Comparison of ENCODE assay signal across 10 cellular contexts in genomic region chr19:18606281-18607221, GRCh38. TPM values are rescaled to one million over a fixed set of nuclear protein-coding genes. Genes with fewer than 3 reads are reported as not detected.
DNase-seq lines count a peak whose midpoint lies in the region; ATAC-seq and TF ChIP-seq lines count a peak whose summit lies in the region.
"Had no signal": no experiment of that assay in that cellular context is flagged by ENCODE, and none has a peak within 500 bp of the region (broad histone marks: within the 10 kb centered on the region; RNA-seq: fewer than 3 reads in every experiment).

A gene with protein sequence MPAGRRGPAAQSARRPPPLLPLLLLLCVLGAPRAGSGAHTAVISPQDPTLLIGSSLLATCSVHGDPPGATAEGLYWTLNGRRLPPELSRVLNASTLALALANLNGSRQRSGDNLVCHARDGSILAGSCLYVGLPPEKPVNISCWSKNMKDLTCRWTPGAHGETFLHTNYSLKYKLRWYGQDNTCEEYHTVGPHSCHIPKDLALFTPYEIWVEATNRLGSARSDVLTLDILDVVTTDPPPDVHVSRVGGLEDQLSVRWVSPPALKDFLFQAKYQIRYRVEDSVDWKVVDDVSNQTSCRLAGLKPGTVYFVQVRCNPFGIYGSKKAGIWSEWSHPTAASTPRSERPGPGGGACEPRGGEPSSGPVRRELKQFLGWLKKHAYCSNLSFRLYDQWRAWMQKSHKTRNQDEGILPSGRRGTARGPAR (minus strand): TSS chr19:18606799. CDS start chr19:18606656, 143 bp downstream.

- H3K9me3 ChIP-seq in skeletal muscle tissue (ENCODE audit: control insufficient read depth in 3 of 3, low read length in 3 of 3), result no peaks in the 10 kb centered on the region

- H3K4me3 Mint-ChIP-seq in activated CD8-positive, alpha-beta T cell treated with anti-CD3 and anti-CD28 coated beads for 36 hours, result no peak within 1 kb of the TSS

- peak within 1 kb of the TSS in 2 of 3 donors; percentile 20 to 35 for H3K4me3 ChIP-seq in skeletal muscle tissue (ENCODE audit: low read length in 3 of 3)

- in situ Hi-C loops in G401 (cut with HindIII; ENCODE audit: low sequenced_read_pairs), result no loop called here

- CTCF ChIA-PET in activated CD8-positive, alpha-beta T cell treated with anti-CD3 and anti-CD28 coated beads for 36 hours (lab: Charles Lee), result no interaction called here

- H3K36me3 Mint-ChIP-seq in activated CD8-positive, alpha-beta T cell treated with anti-CD3 and anti-CD28 coated beads for 36 hours (ENCODE audit: low read depth), result no peaks in the 10 kb centered on the region

- POLR2A ChIA-PET in activated CD8-positive, alpha-beta T cell treated with anti-CD3 and anti-CD28 coated beads for 36 hours (lab: Charles Lee), result no interaction called here

- peaks cover 55 to 68% (median 65%) of the 10 kb centered on the region in 3 donors for H3K27me3 ChIP-seq in skeletal muscle tissue (ENCODE audit: control insufficient read depth in 3 of 3, insufficient read depth in 3 of 3, low read length in 3 of 3)

- H3K4me1 Mint-ChIP-seq in activated CD8-positive, alpha-beta T cell treated with anti-CD3 and anti-CD28 coated beads for 36 hours (ENCODE audit: low read depth), result peaks cover 9% of the 10 kb centered on the region

- DNase-seq in G401 (ENCODE audit: low spot score), result no peak
- no peak for DNase-seq in left ventricle myocardium superior
- DNase-seq in kidney glomerular epithelial cell (lab: John Stamatoyannopoulos, UW), result no peak
- no peak for DNase-seq in activated CD8-positive, alpha-beta T cell treated with anti-CD3 and anti-CD28 coated beads for 36 hours
- no peak for DNase-seq in T-helper 2 cell
- DNase-seq: NCI-H2227 treated with DMSO at 0.1 percent for 48 hours had no signal

- no peaks in the 10 kb centered on the region for H3K36me3 ChIP-seq in skeletal muscle tissue (ENCODE audit: control insufficient read depth in 3 of 3, insufficient read depth in 3 of 3, low read length in 3 of 3)

- 1% methylated on average over 34 to 98 of the region's 116 CpGs for WGBS in adipose tissue, 3 donors

- no peak for TF ChIP-seq CTCF in activated CD8-positive, alpha-beta T cell treated with anti-CD3 and anti-CD28 coated beads for 36 hours (IDR thresholded peaks at IDR 0.05)

- peak within 1 kb of the TSS in 2 of 3 donors; percentile 8 to 23 for H3K9ac ChIP-seq in skeletal muscle tissue (ENCODE audit: low read depth in 1 of 3, low read length in 3 of 3)

- no peaks in the 10 kb centered on the region for H3K9me3 Mint-ChIP-seq in activated CD8-positive, alpha-beta T cell treated with anti-CD3 and anti-CD28 coated beads for 36 hours

- peaks cover 7 to 22% (median 8%) of the 10 kb centered on the region in 3 donors for H3K4me1 ChIP-seq in skeletal muscle tissue (ENCODE audit: control insufficient read depth in 3 of 3, insufficient read depth in 3 of 3, low read length in 3 of 3)

- H3K27me3 Mint-ChIP-seq in activated CD8-positive, alpha-beta T cell treated with anti-CD3 and anti-CD28 coated beads for 36 hours, result peaks cover 71% of the 10 kb centered on the region

- peak; percentile 15 for ATAC-seq in left ventricle myocardium superior
- ATAC-seq in activated CD8-positive, alpha-beta T cell treated with anti-CD3 and anti-CD28 coated beads for 36 hours, result no peak
- no peak for ATAC-seq in HG03565 (IDR thresholded peaks at IDR 0.05; ENCODE audit: unreplicated experiment)

- intact Hi-C loops in left ventricle myocardium superior (cut with micrococcal nuclease), result no loop called here
- intact Hi-C loops in activated CD8-positive, alpha-beta T cell treated with anti-CD3 and anti-CD28 coated beads for 36 hours (cut with micrococcal nuclease), result no loop called here

- H3K27ac Mint-ChIP-seq in activated CD8-positive, alpha-beta T cell treated with anti-CD3 and anti-CD28 coated beads for 36 hours, result no peak within 1 kb of the TSS

- H3K27ac ChIP-seq in adipose tissue (ENCODE audit: low read depth, low read length) (no peak within 1 kb of the TSS), skeletal muscle tissue (ENCODE audit: low read depth, low read length) (no peak within 1 kb of the TSS)
- H3K27ac ChIP-seq: HL-60 had no signal

RNA-seq across cellular contexts. Expression of the gene that starts here (rescaled TPM):
- total RNA-seq in G401 (2014; rRNA removed; shearing (Covaris generic)), result 148 and 169 TPM in 2 replicates
- polyA plus RNA-seq in adipose tissue, result 10 to 100 TPM in 2 of 3 donors, 1 to 10 TPM in 1; 7.0 to 57.6 (median 10.1) TPM
- total RNA-seq in left ventricle myocardium superior (21.4 TPM), skeletal muscle tissue (2.6 TPM)
- total RNA-seq in activated CD8-positive, alpha-beta T cell treated with anti-CD3 and anti-CD28 coated beads for 36 hours, result not detected
